In genomic region chr6:35078226-35078850, GRCh38 we compare ENCODE assay signal across 16 cellular contexts.
"Had no signal": no experiment of that assay in that cellular context is flagged by ENCODE, and none has a peak within 500 bp of the region (broad histone marks: within the 10 kb centered on the region; RNA-seq: fewer than 3 reads in every experiment).

No MANE protein-coding gene starts in this region.

- H3K36me3 Mint-ChIP-seq: activated naive CD4-positive, alpha-beta T cell treated with anti-CD3 and anti-CD28 coated beads, Interleukin-2, amount 10 ng/mL, durations not matched to agents 7 days and 5 days had no signal

- H3K4me1 ChIP-seq: body of pancreas, neural progenitor cell, pancreas had no signal

- H3K9me3 ChIP-seq: body of pancreas, pancreas, upper lobe of left lung had no signal

- H3K27ac ChIP-seq: body of pancreas, neural progenitor cell, pancreas, upper lobe of left lung had no signal

- H3K27ac Mint-ChIP-seq: activated naive CD4-positive, alpha-beta T cell treated with anti-CD3 and anti-CD28 coated beads, Interleukin-2, amount 10 ng/mL, durations not matched to agents 7 days and 5 days; activated T-helper 17 cell treated with anti-CD3 and anti-CD28 coated beads, Interleukin-2, amount 50 U/mL, for 72 hours had no signal

- H3K27me3 ChIP-seq: body of pancreas, neural progenitor cell, pancreas, upper lobe of left lung had no signal

- H3K9me3 Mint-ChIP-seq: activated naive CD4-positive, alpha-beta T cell treated with anti-CD3 and anti-CD28 coated beads, Interleukin-2, amount 10 ng/mL, durations not matched to agents 7 days and 5 days; activated T-helper 17 cell treated with anti-CD3 and anti-CD28 coated beads, Interleukin-2, amount 50 U/mL, for 72 hours; neural progenitor cell had no signal

- H3K4me3 ChIP-seq: body of pancreas, neural progenitor cell, pancreas, upper lobe of left lung had no signal

- H3K4me3 Mint-ChIP-seq: activated naive CD4-positive, alpha-beta T cell treated with anti-CD3 and anti-CD28 coated beads, Interleukin-2, amount 10 ng/mL, durations not matched to agents 7 days and 5 days; activated T-helper 17 cell treated with anti-CD3 and anti-CD28 coated beads, Interleukin-2, amount 50 U/mL, for 72 hours; neural progenitor cell had no signal

- H3K4me1 Mint-ChIP-seq: activated naive CD4-positive, alpha-beta T cell treated with anti-CD3 and anti-CD28 coated beads, Interleukin-2, amount 10 ng/mL, durations not matched to agents 7 days and 5 days; activated T-helper 17 cell treated with anti-CD3 and anti-CD28 coated beads, Interleukin-2, amount 50 U/mL, for 72 hours had no signal

- H3K36me3 ChIP-seq: neural progenitor cell had no signal

- DNase-seq: activated CD4-positive, alpha-beta T cell treated with anti-CD3 and anti-CD28 coated beads for 1 hour; activated CD4-positive, alpha-beta T cell treated with anti-CD3 and anti-CD28 coated beads, Interleukin-2, amount 50 U/mL, for 48 hours; activated naive CD4-positive, alpha-beta T cell treated with anti-CD3 and anti-CD28 coated beads, Interleukin-2, amount 10 ng/mL, durations not matched to agents 7 days and 5 days; central memory CD4-positive, alpha-beta T cell; cortex of kidney; effector CD4-positive, alpha-beta T cell; foreskin fibroblast; glutamatergic neuron; hypothalamus; stimulated activated CD4-positive, alpha-beta T cell treated with anti-CD3 and anti-CD28 coated beads, Interleukin-4, amount 100 ng/mL, for 24 hours; stimulated activated naive CD8-positive, alpha-beta T cell treated with anti-CD3 and anti-CD28 coated beads, Interleukin-15, Interleukin-2, amounts not matched to agents 100 U/mL and 50 U/mL, for 24 hours; upper lobe of left lung had no signal

- ATAC-seq: activated T-helper 17 cell treated with anti-CD3 and anti-CD28 coated beads, Interleukin-2, amount 50 U/mL, for 72 hours; body of pancreas; pancreas; stimulated activated naive CD8-positive, alpha-beta T cell treated with anti-CD3 and anti-CD28 coated beads, Interleukin-15, Interleukin-2, amounts not matched to agents 100 U/mL and 50 U/mL, for 24 hours had no signal

- H3K27me3 Mint-ChIP-seq: activated naive CD4-positive, alpha-beta T cell treated with anti-CD3 and anti-CD28 coated beads, Interleukin-2, amount 10 ng/mL, durations not matched to agents 7 days and 5 days; activated T-helper 17 cell treated with anti-CD3 and anti-CD28 coated beads, Interleukin-2, amount 50 U/mL, for 72 hours had no signal
